Comparison of ENCODE assay signal across 19 cellular contexts in the genomic region with DNA sequence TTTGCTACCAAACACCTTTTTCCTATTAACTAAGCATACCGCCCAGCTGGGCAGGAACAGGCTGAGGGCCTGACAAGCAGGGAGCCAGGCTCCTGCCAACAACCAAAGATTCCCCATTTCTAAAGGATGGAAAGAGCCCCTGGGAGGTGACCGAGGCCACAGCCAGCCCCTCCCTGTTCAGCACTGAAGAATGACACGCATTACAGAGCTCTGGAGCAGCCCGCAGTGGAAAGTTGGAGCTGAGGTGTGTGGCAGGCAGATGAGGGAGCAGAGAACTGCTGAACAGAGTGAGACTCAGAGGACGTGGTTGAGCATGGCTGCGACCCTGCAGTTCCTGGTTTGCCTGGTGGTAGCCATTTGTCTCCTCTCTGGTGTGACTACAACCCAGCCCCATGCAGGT. TPM values are rescaled to one million over a fixed set of nuclear protein-coding genes. Genes with fewer than 3 reads are reported as not detected.
DNase-seq lines count a peak whose midpoint lies in the region; ATAC-seq and TF ChIP-seq lines count a peak whose summit lies in the region.
"Had no signal": no experiment of that assay in that cellular context is flagged by ENCODE, and none has a peak within 500 bp of the region (broad histone marks: within the 10 kb centered on the region; RNA-seq: fewer than 3 reads in every experiment).

Gene FAM180B, plus strand, starts transcription at position 223 of the 400 bp plus-strand sequence. Its CDS starts 91 bp downstream, at position 314.

- H3K27me3 ChIP-seq in SJCRH30 (no peaks in the 10 kb centered on the region), left ventricle myocardium inferior (ENCODE audit: low read depth) (peaks cover 27% of the 10 kb centered on the region), spleen (replicated peaks in 1 of 7) (peaks cover 0 to 16% (median 0%) of the 10 kb centered on the region in 7 donors), MG63 (no peaks in the 10 kb centered on the region)
- H3K27me3 ChIP-seq: brain microvascular endothelial cell, neutrophil, Peyer's patch had no signal

- peak within 1 kb of the TSS; percentile 64 for H3K27ac Mint-ChIP-seq in activated CD8-positive, alpha-beta T cell treated with anti-CD3 and anti-CD28 coated beads, Interleukin-2, amount 10 ng/mL, durations not matched to agents 7 days and 5 days
- H3K27ac Mint-ChIP-seq in activated CD8-positive, alpha-beta T cell treated with anti-CD3 and anti-CD28 coated beads for 36 hours, result no peak within 1 kb of the TSS

- no peaks in the 10 kb centered on the region for H3K27me3 Mint-ChIP-seq in activated CD8-positive, alpha-beta T cell treated with anti-CD3 and anti-CD28 coated beads, Interleukin-2, amount 10 ng/mL, durations not matched to agents 7 days and 5 days (ENCODE audit: low read depth)
- H3K27me3 Mint-ChIP-seq in activated CD8-positive, alpha-beta T cell treated with anti-CD3 and anti-CD28 coated beads for 36 hours, result no peaks in the 10 kb centered on the region
- H3K27me3 Mint-ChIP-seq: CD4-positive, alpha-beta memory T cell had no signal

- H3K36me3 ChIP-seq in SJCRH30 (peaks cover 36% of the 10 kb centered on the region), left ventricle myocardium inferior (peaks cover 38% of the 10 kb centered on the region), spleen (peaks cover 7 to 51% (median 38%) of the 10 kb centered on the region in 6 donors), MG63 (peaks cover 25% of the 10 kb centered on the region)

- peak; percentile 45 for ATAC-seq in activated CD8-positive, alpha-beta T cell treated with anti-CD3 and anti-CD28 coated beads, Interleukin-2, amount 10 ng/mL, durations not matched to agents 7 days and 5 days
- no peak for ATAC-seq in activated CD8-positive, alpha-beta T cell treated with anti-CD3 and anti-CD28 coated beads for 36 hours
- ATAC-seq in GM21367 (IDR thresholded peaks at IDR 0.05; ENCODE audit: unreplicated experiment), result no peak

- TF ChIP-seq POLR2A in spleen (IDR thresholded peaks at IDR 0.05), result no peak

- POLR2A ChIA-PET in activated CD8-positive, alpha-beta T cell treated with anti-CD3 and anti-CD28 coated beads, Interleukin-2, amount 10 ng/mL, durations not matched to agents 7 days and 5 days (lab: Charles Lee), result no interaction called here
- POLR2A ChIA-PET in activated CD8-positive, alpha-beta T cell treated with anti-CD3 and anti-CD28 coated beads for 36 hours (lab: Charles Lee), result interaction anchor here (0.9 to 1.2 kb wide), 2 partner anchors 20 to 35 kb away, joined by 3 read pairs; no protein-coding TSS in a partner anchor

- intact Hi-C loops in activated CD8-positive, alpha-beta T cell treated with anti-CD3 and anti-CD28 coated beads for 36 hours (cut with micrococcal nuclease), result no loop called here
- intact Hi-C loops in left ventricle myocardium inferior (cut with micrococcal nuclease) (no loop called here), spleen (cut with DNase I; ENCODE audit: low total_unique reads) (no loop called here)

- H3K9me3 ChIP-seq in SJCRH30 (replicated peaks) (no peaks in the 10 kb centered on the region), left ventricle myocardium inferior (replicated peaks) (no peaks in the 10 kb centered on the region), spleen (no peaks in the 10 kb centered on the region), MG63 (no peaks in the 10 kb centered on the region)
- H3K9me3 ChIP-seq: neutrophil, Peyer's patch had no signal

- H3K4me1 Mint-ChIP-seq in activated CD8-positive, alpha-beta T cell treated with anti-CD3 and anti-CD28 coated beads, Interleukin-2, amount 10 ng/mL, durations not matched to agents 7 days and 5 days (ENCODE audit: low read depth), result peaks cover 21% of the 10 kb centered on the region
- peaks cover 4% of the 10 kb centered on the region for H3K4me1 Mint-ChIP-seq in activated CD8-positive, alpha-beta T cell treated with anti-CD3 and anti-CD28 coated beads for 36 hours (ENCODE audit: low read depth)

- peak within 1 kb of the TSS; percentile 41 for H3K27ac ChIP-seq in SJCRH30
- H3K27ac ChIP-seq in left ventricle myocardium inferior (replicated peaks), result peak within 1 kb of the TSS; percentile 12
- H3K27ac ChIP-seq in spleen, result no peak within 1 kb of the TSS
- H3K27ac ChIP-seq: brain microvascular endothelial cell, neutrophil, Peyer's patch had no signal

- H3K4me1 ChIP-seq in SJCRH30 (peaks cover 7% of the 10 kb centered on the region; the same call in 1 of the 2 replicates), left ventricle myocardium inferior (peaks cover 26% of the 10 kb centered on the region), spleen (peaks cover 0 to 16% (median 0%) of the 10 kb centered on the region in 6 donors)

- 76 to 85% (median 81%) methylated on average over 6 of the region's 6 CpGs for WGBS in spleen, 5 donors

- H3K9me3 Mint-ChIP-seq in activated CD8-positive, alpha-beta T cell treated with anti-CD3 and anti-CD28 coated beads, Interleukin-2, amount 10 ng/mL, durations not matched to agents 7 days and 5 days (ENCODE audit: insufficient read depth), result no peaks in the 10 kb centered on the region
- H3K9me3 Mint-ChIP-seq in activated CD8-positive, alpha-beta T cell treated with anti-CD3 and anti-CD28 coated beads for 36 hours, result no peaks in the 10 kb centered on the region
- H3K9me3 Mint-ChIP-seq: CD4-positive, alpha-beta memory T cell had no signal

- CTCF ChIA-PET in activated CD8-positive, alpha-beta T cell treated with anti-CD3 and anti-CD28 coated beads, Interleukin-2, amount 10 ng/mL, durations not matched to agents 7 days and 5 days (lab: Charles Lee), result no interaction called here
- CTCF ChIA-PET in activated CD8-positive, alpha-beta T cell treated with anti-CD3 and anti-CD28 coated beads for 36 hours (lab: Charles Lee), result no interaction called here

- DNase-seq in activated CD8-positive, alpha-beta T cell treated with anti-CD3 and anti-CD28 coated beads, Interleukin-2, amount 10 ng/mL, durations not matched to agents 7 days and 5 days, result no peak
- no peak for DNase-seq in activated CD8-positive, alpha-beta T cell treated with anti-CD3 and anti-CD28 coated beads for 36 hours
- DNase-seq in SJCRH30 (no peak), left ventricle myocardium inferior (no peak), spleen (peak; percentile 25), MG63 (no peak), NCI-H446 treated with DMSO at 0.1 percent for 48 hours (lab: John Stamatoyannopoulos, UW) (no peak)
- DNase-seq: activated gamma-delta T cell treated with Interleukin-2 at 50 U/mL for 16 hours; brain microvascular endothelial cell; CD4-positive, alpha-beta memory T cell; Kasumi-1; NCI-H2081; NCI-H748 treated with DMSO at 0.1 percent for 48 hours; Peyer's patch; stimulated activated CD4-positive, alpha-beta T cell treated with anti-CD3 and anti-CD28 coated beads, Interleukin-4, amount 100 ng/mL, for 4 hours had no signal

- TF ChIP-seq CTCF in activated CD8-positive, alpha-beta T cell treated with anti-CD3 and anti-CD28 coated beads for 36 hours (IDR thresholded peaks at IDR 0.05), result no peak
- no peak for TF ChIP-seq CTCF in left ventricle myocardium inferior (IDR thresholded peaks at IDR 0.05; ENCODE audit: borderline replicate concordance)
- no peak for TF ChIP-seq CTCF in spleen (IDR thresholded peaks at IDR 0.05 in 8 of 11, conservative IDR thresholded peaks at IDR 0.05 in 3 of 11)

- H3K4me3 ChIP-seq in SJCRH30 (no peak within 1 kb of the TSS), left ventricle myocardium inferior (no peak within 1 kb of the TSS), spleen (no peak within 1 kb of the TSS), MG63 (no peak within 1 kb of the TSS)
- H3K4me3 ChIP-seq: Peyer's patch had no signal

- peaks cover 32% of the 10 kb centered on the region for H3K36me3 Mint-ChIP-seq in activated CD8-positive, alpha-beta T cell treated with anti-CD3 and anti-CD28 coated beads, Interleukin-2, amount 10 ng/mL, durations not matched to agents 7 days and 5 days (ENCODE audit: low read depth)
- peaks cover 20% of the 10 kb centered on the region for H3K36me3 Mint-ChIP-seq in activated CD8-positive, alpha-beta T cell treated with anti-CD3 and anti-CD28 coated beads for 36 hours (ENCODE audit: low read depth)

- no peak within 1 kb of the TSS for H3K4me3 Mint-ChIP-seq in activated CD8-positive, alpha-beta T cell treated with anti-CD3 and anti-CD28 coated beads, Interleukin-2, amount 10 ng/mL, durations not matched to agents 7 days and 5 days
- no peak within 1 kb of the TSS for H3K4me3 Mint-ChIP-seq in activated CD8-positive, alpha-beta T cell treated with anti-CD3 and anti-CD28 coated beads for 36 hours

RNA-seq across cellular contexts. Expression of gene FAM180B, which starts in this region (rescaled TPM):
- not detected for total RNA-seq in activated CD8-positive, alpha-beta T cell treated with anti-CD3 and anti-CD28 coated beads, Interleukin-2, amount 10 ng/mL, durations not matched to agents 7 days and 5 days
- total RNA-seq in activated CD8-positive, alpha-beta T cell treated with anti-CD3 and anti-CD28 coated beads for 36 hours, result not detected
- 0.16 and 0.43 TPM in 2 replicates for total RNA-seq in SJCRH30 (2014; rRNA removed; shearing (Covaris generic))
- total RNA-seq in left ventricle myocardium inferior, result 0.22 TPM
- total RNA-seq in spleen, result not detected
- under 1 TPM in 2 of 3 donors, not detected in 1; 0.07 to 0.22 TPM for polyA plus RNA-seq in spleen
- total RNA-seq in MG63 (2014; rRNA removed; shearing (Covaris generic); ENCODE audit: low replicate concordance), result not detected in 2 replicates
- total RNA-seq: fibroblast of villous mesenchyme, lung microvascular endothelial cell, Peyer's patch had no signal
- polyA plus RNA-seq: CD4-positive, alpha-beta memory T cell had no signal

Comparison
In these comparisons a context has a peak if more than half of its experiments do, and no peak if none do; other contexts are left out.
1. Peak in ATAC-seq in activated CD8-positive, alpha-beta T cell treated with anti-CD3 and anti-CD28 coated beads, Interleukin-2, amount 10 ng/mL, durations not matched to agents 7 days and 5 days; RNA of the gene not detected or under 1 TPM.
2. Peak in DNase-seq in spleen; RNA of the gene not detected or under 1 TPM.
3. H3K27ac ChIP-seq: peak in SJCRH30 (single experiment) and left ventricle myocardium inferior (single experiment); none in spleen (0 of 8).